ENCODE assay signal across 12 cellular contexts in genomic region chr13:100550433-100550832, GRCh38. TPM values are rescaled to one million over a fixed set of nuclear protein-coding genes. Genes with fewer than 3 reads are reported as not detected.
DNase-seq lines count a peak whose midpoint lies in the region; TF ChIP-seq lines count a peak whose summit lies in the region.
"Had no signal": no experiment of that assay in that cellular context is flagged by ENCODE, and none has a peak within 500 bp of the region (broad histone marks: within the 10 kb centered on the region; RNA-seq: fewer than 3 reads in every experiment).

No MANE protein-coding gene starts in this region.

- H3K4me1 ChIP-seq in A673 (ENCODE audit: insufficient read depth, low read length, poor library complexity, severe bottlenecking) (peaks cover 6% of the 10 kb centered on the region), SJCRH30 (peaks cover 9% of the 10 kb centered on the region; the same call in 1 of the 2 replicates), neuronal stem cell (ENCODE audit: control insufficient read depth in 2 of 2, insufficient read depth in 1 of 2, low read depth in 1 of 2, low read length in 2 of 2) (peaks cover 6 to 9% of the 10 kb centered on the region in 2 donors)
- H3K4me1 ChIP-seq: A549 had no signal

- H3K36me3 ChIP-seq in A673 (ENCODE audit: insufficient read depth, low read length, poor library complexity, severe bottlenecking) (no peaks in the 10 kb centered on the region), SJCRH30 (no peaks in the 10 kb centered on the region), neuronal stem cell (replicated peaks in 1 of 2; ENCODE audit: control insufficient read depth in 2 of 2, insufficient read depth in 2 of 2, low read length in 2 of 2) (peaks cover 0 to 2% of the 10 kb centered on the region in 2 donors)

- H3K23ac ChIP-seq in neuronal stem cell (ENCODE audit: low read depth, low read length, poor library complexity) = no peak overlapping the region

- POLR2A ChIA-PET in A673 (lab: Charles Lee; ENCODE audit: low non-redundant PET) = no interaction called here

- CTCF ChIA-PET in A673 (lab: Charles Lee) = no interaction called here

- no peak overlapping the region for H3K4ac ChIP-seq in neuronal stem cell (ENCODE audit: low read length)

- BruUV-seq in A673 (replicated peaks; lab: Mats Ljungman, UMichigan) = no TSS peak

- no peaks in the 10 kb centered on the region for H3K27me3 ChIP-seq in A673 (replicated peaks; ENCODE audit: insufficient read depth, low read depth, low read length, poor library complexity)
- H3K27me3 ChIP-seq in SJCRH30 = no peaks in the 10 kb centered on the region
- H3K27me3 ChIP-seq in neuronal stem cell (ENCODE audit: control insufficient read depth in 3 of 3, insufficient read depth in 3 of 3, low read depth in 1 of 3, low read length in 3 of 3) = no peaks in the 10 kb centered on the region

- in situ Hi-C loops in GM13977 (cut with MboI; ENCODE audit: low pct_unique_long_range_greater_than_20kb, low sequenced_read_pairs, unreplicated experiment) = no loop called here

- intact Hi-C loops in A673 (cut with micrococcal nuclease; ENCODE audit: unreplicated experiment) = no loop called here

- no peak overlapping the region for H4K8ac ChIP-seq in neuronal stem cell (ENCODE audit: low read depth, low read length)

- DNase-seq in A673 (ENCODE audit: low spot score) (peak; percentile 59), SJCRH30 (peak; percentile 82 to 87), foreskin fibroblast (peak; percentile 78 to 89), neuronal stem cell (ENCODE audit: low spot score) (no peak), erythroblast (lab: John Stamatoyannopoulos, UW) (no peak), NCI-H526 treated with DMSO at 0.1 percent for 48 hours (lab: John Stamatoyannopoulos, UW) (no peak), dermis blood vessel endothelial cell (no peak), GM13977 (ENCODE audit: low spot score) (no peak)
- DNase-seq: activated CD4-positive, alpha-beta T cell treated with anti-CD3 and anti-CD28 coated beads, Interleukin-2, amount 10 ng/mL, durations not matched to agents 7 days and 5 days; NCI-H1105 treated with DMSO at 0.1 percent for 48 hours had no signal

- H3K4me3 ChIP-seq in A673 (ENCODE audit: low read depth, low read length, poor library complexity, severe bottlenecking) = no peak overlapping the region
- H3K4me3 ChIP-seq in SJCRH30 = peak overlapping the region; percentile 63
- peak overlapping the region; percentile 25 to 28 for H3K4me3 ChIP-seq in foreskin fibroblast (ENCODE audit: low read depth in 1 of 2, low read length in 2 of 2)
- no peak overlapping the region for H3K4me3 ChIP-seq in neuronal stem cell (ENCODE audit: low read length in 2 of 2)
- H3K4me3 ChIP-seq: A549 had no signal

- no peak overlapping the region for H3K4me2 ChIP-seq in neuronal stem cell (ENCODE audit: insufficient read depth, low read length, poor library complexity, severe bottlenecking)
- H3K4me2 ChIP-seq: A549 had no signal

- H3K9me3 ChIP-seq in A673 (ENCODE audit: low read depth, low read length, poor library complexity, severe bottlenecking) (no peaks in the 10 kb centered on the region), SJCRH30 (replicated peaks) (no peaks in the 10 kb centered on the region), neuronal stem cell (replicated peaks in 1 of 2; ENCODE audit: control insufficient read depth in 2 of 2, insufficient read depth in 1 of 2, low read depth in 1 of 2, low read length in 2 of 2) (peaks cover 0 to 4% of the 10 kb centered on the region in 2 donors)
- H3K9me3 ChIP-seq: A549 had no signal

- no peak overlapping the region for H2BK120ac ChIP-seq in neuronal stem cell (ENCODE audit: low read depth, low read length)

- no peak overlapping the region for H3K18ac ChIP-seq in neuronal stem cell (ENCODE audit: low read length)

- no peak overlapping the region for H2BK12ac ChIP-seq in neuronal stem cell (ENCODE audit: low read length)

- TF ChIP-seq CTCF in A673 (conservative IDR thresholded peaks at IDR 0.05; ENCODE audit: low read depth, low read length) (no peak), foreskin fibroblast (IDR thresholded peaks at IDR 0.05; ENCODE audit: low read depth, low read length) (no peak), GM13977 (IDR thresholded peaks at IDR 0.05; ENCODE audit: extremely low read depth, insufficient read depth, missing control alignments) (no peak)

- H3K27ac ChIP-seq in A673 (ENCODE audit: low read depth, low read length, poor library complexity, severe bottlenecking) (no peak overlapping the region), SJCRH30 (peak overlapping the region; percentile 90), neuronal stem cell (replicated peaks; ENCODE audit: low read length) (peak overlapping the region; percentile 7)
- H3K27ac ChIP-seq: A549, RWPE1 had no signal

- H4K91ac ChIP-seq in neuronal stem cell (ENCODE audit: low read depth, low read length, poor library complexity) = no peak overlapping the region

- peak overlapping the region; percentile 86 for H2AFZ ChIP-seq in neuronal stem cell (ENCODE audit: low read length)

- TF ChIP-seq POLR2A in erythroblast (IDR thresholded peaks at IDR 0.05; ENCODE audit: low read length) = no peak

- H3K9ac ChIP-seq in neuronal stem cell (ENCODE audit: low read depth, low read length, poor library complexity) = no peak overlapping the region

- no peak overlapping the region for H3K14ac ChIP-seq in neuronal stem cell (ENCODE audit: low read length)

- no peak overlapping the region for H2BK5ac ChIP-seq in neuronal stem cell (ENCODE audit: low read length)

- H3K79me1 ChIP-seq in neuronal stem cell (ENCODE audit: low read depth, low read length) = no peaks in the 10 kb centered on the region

- WGBS in neuronal stem cell (ENCODE audit: extremely low coverage in 2 of 2, insufficient read length in 2 of 2, insufficient replicate concordance in 1 of 2), 2 donors = no CpG with 5 or more reads among the region's 11 CpGs

- no peak overlapping the region for H2AK5ac ChIP-seq in neuronal stem cell (ENCODE audit: low read depth, low read length)

- H2BK15ac ChIP-seq in neuronal stem cell (ENCODE audit: low read length) = no peak overlapping the region

RNA-seq across cellular contexts. Expression of gene GGACT, which starts 38.2 kb away (rescaled TPM):
- 3.6 and 3.8 TPM in 2 replicates for total RNA-seq in A673 (2021)
- 0.97 and 1.2 TPM in 2 replicates for total RNA-seq in SJCRH30 (2014; rRNA removed; shearing (Covaris generic))
- 3.7 TPM for polyA plus RNA-seq in neuronal stem cell (2013, experiment 1 of 2)
- 3.4 TPM for polyA plus RNA-seq in neuronal stem cell (2013, experiment 2 of 2)
- 6.1 and 7.2 TPM in 2 replicates for total RNA-seq in dermis blood vessel endothelial cell

Comparison
In these comparisons a context has a peak if more than half of its experiments do, and no peak if none do; other contexts are left out.
1. DNase-seq: peak in A673 (single experiment), SJCRH30 (2 of 2) and foreskin fibroblast (2 of 2); none in neuronal stem cell (single experiment), erythroblast (0 of 2), NCI-H526 treated with DMSO at 0.1 percent for 48 hours (single experiment), dermis blood vessel endothelial cell (single experiment) and GM13977 (single experiment).
2. H3K4me3 ChIP-seq: peak in SJCRH30 (single experiment) and foreskin fibroblast (2 of 2); none in A673 (single experiment) and neuronal stem cell (0 of 2).